Comparison of ENCODE assay signal across 1 cellular context in genomic region chr6:28657367-28657755, GRCh38.
TF ChIP-seq lines count a peak whose summit lies in the region.

No MANE protein-coding gene starts in this region.

TF ChIP-seq in GM12878, 131 proteins besides CTCF, POLR2A, EP300 and RAD21 (continued from another document):
- TF ChIP-seq MTA2 (IDR thresholded peaks at IDR 0.05; ENCODE audit: low read depth): no peak
- TF ChIP-seq MEF2B (IDR thresholded peaks at IDR 0.05; ENCODE audit: partially characterized antibody, poor library complexity, severe bottlenecking): no peak
- no peak for TF ChIP-seq PRDM15 (CRISPR knock-in tag; IDR thresholded peaks at IDR 0.05)
- no peak for TF ChIP-seq NFXL1 (IDR thresholded peaks at IDR 0.05; ENCODE audit: borderline replicate concordance)
- no peak for TF ChIP-seq TBL1XR1 (IDR thresholded peaks at IDR 0.05; ENCODE audit: low read depth, low read length)
- no peak for TF ChIP-seq IRF3 (IDR thresholded peaks at IDR 0.05)
- TF ChIP-seq LARP7 (IDR thresholded peaks at IDR 0.05): no peak
- TF ChIP-seq STAT3 (IDR thresholded peaks at IDR 0.05; ENCODE audit: low read depth, low read length): no peak
- TF ChIP-seq MYB (IDR thresholded peaks at IDR 0.05; ENCODE audit: borderline replicate concordance, low read depth, low read length): no peak
